In the genomic region with DNA sequence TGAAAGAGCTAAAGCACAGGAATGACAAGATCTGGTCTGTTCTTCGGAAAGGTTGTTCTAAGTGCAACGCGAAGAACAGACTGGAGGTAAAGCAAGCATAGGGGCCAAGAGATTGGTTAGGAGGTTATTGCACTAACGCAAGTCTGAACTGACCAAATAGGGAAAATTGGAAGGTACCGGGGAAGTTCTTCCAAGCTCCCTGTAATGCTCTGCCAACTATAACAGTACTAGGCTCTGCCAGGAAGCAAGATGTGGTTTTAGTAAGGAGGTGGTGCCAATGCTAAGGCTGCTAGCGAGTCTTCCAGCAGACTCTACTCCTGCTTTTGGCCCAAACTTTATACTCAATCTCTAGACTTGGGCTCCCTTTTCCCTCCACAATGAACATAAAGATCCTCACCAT, we compare ENCODE assay signal across 16 cellular contexts.
"Had no signal": no experiment of that assay in that cellular context is flagged by ENCODE, and none has a peak within 500 bp of the region (broad histone marks: within the 10 kb centered on the region; RNA-seq: fewer than 3 reads in every experiment).

No MANE protein-coding gene starts in this region.

- H3K9me3 ChIP-seq: lower lobe of right lung, upper lobe of left lung had no signal

- DNase-seq: activated CD4-positive, alpha-beta T cell treated with anti-CD3 and anti-CD28 coated beads for 36 hours; activated CD8-positive, alpha-beta memory T cell treated with anti-CD3 and anti-CD28 coated beads, Interleukin-2, amount 50 U/mL, for 4 hours; activated CD8-positive, alpha-beta T cell treated with anti-CD3 and anti-CD28 coated beads for 36 hours; activated naive CD4-positive, alpha-beta T cell treated with Interleukin-2 at 50 U/mL for 16 hours; brain microvascular endothelial cell; cerebellar nuclear complex; hippocampal formation; lower lobe of right lung; naive B cell; small intestine; T-cell; T1000; upper lobe of left lung had no signal

- H3K27ac ChIP-seq: brain microvascular endothelial cell, lower lobe of right lung, parathyroid adenoma, SK-N-MC, upper lobe of left lung, VCaP had no signal

- H3K4me3 Mint-ChIP-seq: activated CD4-positive, alpha-beta T cell treated with anti-CD3 and anti-CD28 coated beads for 36 hours; activated CD8-positive, alpha-beta T cell treated with anti-CD3 and anti-CD28 coated beads for 36 hours; naive B cell; T-cell had no signal

- H3K27me3 Mint-ChIP-seq: activated CD4-positive, alpha-beta T cell treated with anti-CD3 and anti-CD28 coated beads for 36 hours; naive B cell had no signal

- H3K9ac ChIP-seq: parathyroid adenoma had no signal

- H3K27ac Mint-ChIP-seq: activated CD4-positive, alpha-beta T cell treated with anti-CD3 and anti-CD28 coated beads for 36 hours; activated CD8-positive, alpha-beta T cell treated with anti-CD3 and anti-CD28 coated beads for 36 hours; T-cell had no signal

- ATAC-seq: activated CD4-positive, alpha-beta T cell treated with anti-CD3 and anti-CD28 coated beads for 36 hours; activated CD8-positive, alpha-beta T cell treated with anti-CD3 and anti-CD28 coated beads for 36 hours; lower lobe of right lung; T-cell had no signal

- H3K27me3 ChIP-seq: brain microvascular endothelial cell, upper lobe of left lung had no signal

- H3K4me1 Mint-ChIP-seq: activated CD4-positive, alpha-beta T cell treated with anti-CD3 and anti-CD28 coated beads for 36 hours; T-cell had no signal

- H3K9me3 Mint-ChIP-seq: activated CD8-positive, alpha-beta T cell treated with anti-CD3 and anti-CD28 coated beads for 36 hours; T-cell had no signal

- H2AFZ ChIP-seq: parathyroid adenoma had no signal

- H3K4me3 ChIP-seq: lower lobe of right lung, SK-N-MC, upper lobe of left lung had no signal

- H3K36me3 Mint-ChIP-seq: T-cell had no signal

- H3K36me3 ChIP-seq: lower lobe of right lung had no signal
